11 cellular contexts compared by ENCODE assay signal in genomic region chr10:17444062-17444714, GRCh38. TPM values are rescaled to one million over a fixed set of nuclear protein-coding genes. Genes with fewer than 3 reads are reported as not detected.
DNase-seq lines count a peak whose midpoint lies in the region; ATAC-seq and TF ChIP-seq lines count a peak whose summit lies in the region.
"Had no signal": no experiment of that assay in that cellular context is flagged by ENCODE, and none has a peak within 500 bp of the region (broad histone marks: within the 10 kb centered on the region; RNA-seq: fewer than 3 reads in every experiment).

No MANE protein-coding gene starts in this region.

- intact Hi-C loops in ovary (cut with DNase I), result no loop called here

- TF ChIP-seq POLR2A in ovary (IDR thresholded peaks at IDR 0.05), result no peak

- H3K4me1 Mint-ChIP-seq in natural killer cell treated with Interleukin-12 subunit alpha and Interleukin-12 subunit beta and Interleukin-15 and Interleukin-18, amount 100 ng/mL, for 72 hours (ENCODE audit: low read depth in 2 of 2), result peaks cover 20 to 46% of the 10 kb centered on the region in 2 donors

- H3K4me1 ChIP-seq in ovary (ENCODE audit: insufficient read depth), result no peaks in the 10 kb centered on the region
- H3K4me1 ChIP-seq: parathyroid adenoma had no signal

- no peak overlapping the region for H3K4me3 ChIP-seq in ovary

- in situ Hi-C loops in ACHN (cut with HindIII; ENCODE audit: low pct_ligation_motif_present, low pct_unique_long_range_greater_than_20kb, low sequenced_read_pairs), result no loop called here

- H3K36me3 Mint-ChIP-seq in natural killer cell treated with Interleukin-12 subunit alpha and Interleukin-12 subunit beta and Interleukin-15 and Interleukin-18, amount 100 ng/mL, for 72 hours, result peaks cover 11% of the 10 kb centered on the region

- H3K9me3 ChIP-seq in ovary, result no peaks in the 10 kb centered on the region

- no peak for TF ChIP-seq EP300 in ovary (IDR thresholded peaks at IDR 0.05)

- no peaks in the 10 kb centered on the region for H3K9me3 Mint-ChIP-seq in natural killer cell treated with Interleukin-12 subunit alpha and Interleukin-12 subunit beta and Interleukin-15 and Interleukin-18, amount 100 ng/mL, for 72 hours

- H3K4me3 Mint-ChIP-seq in natural killer cell treated with Interleukin-12 subunit alpha and Interleukin-12 subunit beta and Interleukin-15 and Interleukin-18, amount 100 ng/mL, for 72 hours, result peak overlapping the region; percentile 88

- no peaks in the 10 kb centered on the region for H3K27me3 ChIP-seq in ovary

- DNase-seq in activated CD4-positive, alpha-beta T cell treated with anti-CD3 and anti-CD28 coated beads for 48 hours, result peak; percentile 23
- no peak for DNase-seq in activated CD4-positive, alpha-beta T cell treated with anti-CD3 and anti-CD28 coated beads for 4 hours
- peak; percentile 21 for DNase-seq in HT1080 (ENCODE audit: low read depth)
- no peak for DNase-seq in natural killer cell treated with Interleukin-12 subunit alpha and Interleukin-12 subunit beta and Interleukin-15 and Interleukin-18, amount 100 ng/mL, for 72 hours (ENCODE audit: low spot score)
- DNase-seq in ovary, result no peak
- no peak for DNase-seq in ACHN
- no peak for DNase-seq in NCI-H2081 (lab: John Stamatoyannopoulos, UW)
- DNase-seq: NCI-H2171 had no signal

- peak; percentile 94 for ATAC-seq in GM21786 (IDR thresholded peaks at IDR 0.05; ENCODE audit: unreplicated experiment)
- ATAC-seq in natural killer cell treated with Interleukin-12 subunit alpha and Interleukin-12 subunit beta and Interleukin-15 and Interleukin-18, amount 100 ng/mL, for 72 hours, result peak; percentile 92 to 98

- 59 to 62% (median 62%) methylated on average over 7 of the region's 7 CpGs for WGBS in ovary, 3 donors

- no peak for TF ChIP-seq CTCF in ovary (IDR thresholded peaks at IDR 0.05)

- H3K36me3 ChIP-seq in ovary, result no peaks in the 10 kb centered on the region

- H3K27ac ChIP-seq in ovary, result no peak overlapping the region
- H3K27ac ChIP-seq: parathyroid adenoma had no signal

- no peaks in the 10 kb centered on the region for H3K27me3 Mint-ChIP-seq in natural killer cell treated with Interleukin-12 subunit alpha and Interleukin-12 subunit beta and Interleukin-15 and Interleukin-18, amount 100 ng/mL, for 72 hours

- H3K27ac Mint-ChIP-seq in natural killer cell treated with Interleukin-12 subunit alpha and Interleukin-12 subunit beta and Interleukin-15 and Interleukin-18, amount 100 ng/mL, for 72 hours, result peak overlapping the region; percentile 31 to 79

RNA-seq across cellular contexts. Expression of gene ST8SIA6, which starts 10.2 kb away (rescaled TPM):
- total RNA-seq in HT1080 (2014; rRNA removed; shearing (Covaris generic)), result 0.03 and 0.10 TPM in 2 replicates
- 0.06 and 0.16 TPM in 2 replicates for polyA plus RNA-seq in HT1080 (2015; cell fraction: cytosol; rRNA removed)
- 0.07 and 0.40 TPM in 2 replicates for polyA plus RNA-seq in HT1080 (2015; cell fraction: nucleus; rRNA removed)
- 1 to 10 TPM in 1 of 2 donors, under 1 TPM in 1; 0.19 to 1.5 TPM for total RNA-seq in natural killer cell treated with Interleukin-12 subunit alpha and Interleukin-12 subunit beta and Interleukin-15 and Interleukin-18, amount 100 ng/mL, for 72 hours
- total RNA-seq in ovary, result 1 to 10 TPM in 3 of 7 donors, under 1 TPM in 3, not detected in 1; 0.24 to 2.1 (median 0.95) TPM
- 1 to 10 TPM in 1 of 2 donors, under 1 TPM in 1; 0.22 to 1.6 TPM for polyA plus RNA-seq in ovary
- total RNA-seq: fibroblast of villous mesenchyme had no signal

Comparison
In these comparisons a context has a peak if more than half of its experiments do, and no peak if none do; other contexts are left out.
1. DNase-seq: peak in activated CD4-positive, alpha-beta T cell treated with anti-CD3 and anti-CD28 coated beads for 48 hours (single experiment) and HT1080 (single experiment); none in activated CD4-positive, alpha-beta T cell treated with anti-CD3 and anti-CD28 coated beads for 4 hours (0 of 2), natural killer cell treated with Interleukin-12 subunit alpha and Interleukin-12 subunit beta and Interleukin-15 and Interleukin-18, amount 100 ng/mL, for 72 hours (single experiment), ovary (0 of 5), ACHN (single experiment) and NCI-H2081 (0 of 2).